In genomic region chr9:89243296-89244061, GRCh38 we compare ENCODE assay signal across 17 cellular contexts.
DNase-seq lines count a peak whose midpoint lies in the region; ATAC-seq and TF ChIP-seq lines count a peak whose summit lies in the region.
"Had no signal": no experiment of that assay in that cellular context is flagged by ENCODE, and none has a peak within 500 bp of the region (broad histone marks: within the 10 kb centered on the region; RNA-seq: fewer than 3 reads in every experiment).

No MANE protein-coding gene starts in this region.

- H3K4me3 ChIP-seq in HEK293 (ENCODE audit: low read depth, low read length) (no peak overlapping the region), lung (no peak overlapping the region)
- H3K4me3 ChIP-seq: Peyer's patch had no signal

- H3K4me1 ChIP-seq in HEK293 (ENCODE audit: control insufficient read depth, insufficient read depth, low read length) (no peaks in the 10 kb centered on the region), lung (ENCODE audit: control insufficient read depth in 2 of 2, insufficient read depth in 2 of 2, low read length in 2 of 2) (no peaks in the 10 kb centered on the region)

- DNase-seq in NCI-H1105 treated with DMSO at 0.1 percent for 48 hours (lab: John Stamatoyannopoulos, UW), result peak; percentile 67
- DNase-seq in NCI-H748 treated with DMSO at 0.1 percent for 48 hours (lab: John Stamatoyannopoulos, UW), result peak; percentile 61
- DNase-seq in lung (ENCODE audit: low spot score), result peak; percentile 78
- DNase-seq in NCI-H526 treated with DMSO at 0.1 percent for 48 hours (lab: John Stamatoyannopoulos, UW), result no peak
- DNase-seq: BE2C; CD4-positive, alpha-beta memory T cell; H9; MV-4-11; NCI-H187 treated with DMSO at 0.1 percent for 48 hours; NCI-H345; NCI-H774; Peyer's patch; Right ventricle myocardium superior had no signal

- ATAC-seq in lung (ENCODE audit: insufficient read depth, low FRiP score), result peak; percentile 59
- ATAC-seq in GM21529 (IDR thresholded peaks at IDR 0.05; ENCODE audit: unreplicated experiment), result no peak
- ATAC-seq in GM21723 (IDR thresholded peaks at IDR 0.05; ENCODE audit: unreplicated experiment), result no peak
- ATAC-seq: SK-N-SH treated with all-trans-retinoic acid at 6 μM for 48 hours had no signal

- no peak for TF ChIP-seq CTCF in HEK293 (tag by site-specific recombination; IDR thresholded peaks at IDR 0.05)
- TF ChIP-seq CTCF in lung (IDR thresholded peaks at IDR 0.05; ENCODE audit: control extremely low read depth, extremely low read depth), result no peak

- CTCF ChIA-PET in HEK293 (lab: Yijun Ruan, JAX), result no interaction called here

- H3K9me3 ChIP-seq in HEK293 (ENCODE audit: control insufficient read depth, insufficient read depth, low read depth, low read length), result no peaks in the 10 kb centered on the region
- H3K9me3 ChIP-seq in lung (ENCODE audit: control insufficient read depth in 2 of 2, insufficient read depth in 1 of 2, low read length in 1 of 2), result no peaks in the 10 kb centered on the region
- H3K9me3 ChIP-seq: BE2C, Peyer's patch had no signal

- H3K27ac ChIP-seq in HEK293 (ENCODE audit: extremely low read depth, low read depth, low read length), result no peak overlapping the region
- H3K27ac ChIP-seq in lung (ENCODE audit: low read depth in 1 of 2, low read length in 1 of 2), result no peak overlapping the region
- H3K27ac ChIP-seq: Peyer's patch had no signal

- no peaks in the 10 kb centered on the region for H3K36me3 ChIP-seq in HEK293 (ENCODE audit: control insufficient read depth in 2 of 2, insufficient read depth in 1 of 2, low read length in 2 of 2)
- H3K36me3 ChIP-seq in lung (ENCODE audit: control insufficient read depth in 2 of 2, insufficient read depth in 2 of 2, low read length in 2 of 2), result peaks cover 0 to 1% of the 10 kb centered on the region in 2 donors
- H3K36me3 ChIP-seq: BE2C, Peyer's patch had no signal

- POLR2A ChIA-PET in HEK293 (lab: Yijun Ruan, JAX), result no interaction called here

- H3K27me3 ChIP-seq in lung (ENCODE audit: control insufficient read depth, insufficient read depth), result no peaks in the 10 kb centered on the region
- H3K27me3 ChIP-seq: BE2C, Peyer's patch had no signal

- 59 to 82% methylated on average over 8 of the region's 8 CpGs for WGBS in lung, 2 donors

TF ChIP-seq in HEK293, 187 proteins besides CTCF, POLR2A, EP300 and RAD21:
- TF ChIP-seq ZBTB49 (tag by site-specific recombination; IDR thresholded peaks at IDR 0.05; ENCODE audit: low read depth) (no peak), ZBTB44 (tag by site-specific recombination; IDR thresholded peaks at IDR 0.05) (no peak), ZNF639 (tag by site-specific recombination; IDR thresholded peaks at IDR 0.05) (no peak), SETDB1 (IDR thresholded peaks at IDR 0.05; ENCODE audit: insufficient read length, low read length) (peak; percentile 13), ZNF140 (tag by site-specific recombination; IDR thresholded peaks at IDR 0.05) (no peak), ZNF146 (tag by site-specific recombination; IDR thresholded peaks at IDR 0.05) (no peak), ZSCAN16 (tag by site-specific recombination; IDR thresholded peaks at IDR 0.05) (no peak), ZNF701 (tag by site-specific recombination; IDR thresholded peaks at IDR 0.05) (no peak), SALL2 (tag by site-specific recombination; IDR thresholded peaks at IDR 0.05; ENCODE audit: borderline replicate concordance) (no peak)
